Comparison of ENCODE assay signal across 33 cellular contexts in genomic region chr10:129047585-129047984, GRCh38.
DNase-seq lines count a peak whose midpoint lies in the region; ATAC-seq, FAIRE-seq and TF ChIP-seq lines count a peak whose summit lies in the region.
"Had no signal": no experiment of that assay in that cellular context is flagged by ENCODE, and none has a peak within 500 bp of the region (broad histone marks: within the 10 kb centered on the region; RNA-seq: fewer than 3 reads in every experiment).

No MANE protein-coding gene starts in this region.

- POLR2A ChIA-PET in endothelial cell of umbilical vein (lab: Charles Lee), result interaction anchor here (1.0 kb wide), 1 partner anchor 13 kb away, joined by 3 read pairs; no protein-coding TSS in a partner anchor

- H3K9me3 ChIP-seq in endothelial cell of umbilical vein (replicated peaks; ENCODE audit: control insufficient read depth, insufficient read depth, low read length) (no peaks in the 10 kb centered on the region), neural cell (ENCODE audit: low read length) (no peaks in the 10 kb centered on the region)
- H3K9me3 ChIP-seq: A549; BE2C; BLaER1; BLaER1 treated with 17β-estradiol and CSF1 and Interleukin-3, amounts not matched to agents 10 nM and 100 nM; Caco-2 had no signal

- no peak for FAIRE-seq in endothelial cell of umbilical vein (lab: Jason Lieb, UNC)
- FAIRE-seq: A204.1, A549, D721Med had no signal

- BruUV-seq in endothelial cell of umbilical vein (replicated peaks; lab: Mats Ljungman, UMichigan), result no TSS peak

- no peaks in the 10 kb centered on the region for H3F3A ChIP-seq in neural cell (ENCODE audit: insufficient read depth, low read length, poor library complexity, severe bottlenecking)
- no peaks in the 10 kb centered on the region for H3F3A ChIP-seq in GM23338 (replicated peaks; ENCODE audit: low read depth)

- no peak overlapping the region for H3K4me2 ChIP-seq in endothelial cell of umbilical vein (ENCODE audit: insufficient read depth, low read length)
- H3K4me2 ChIP-seq in neural cell (ENCODE audit: low read length), result peak overlapping the region; percentile 7
- H3K4me2 ChIP-seq in GM23338, result no peak overlapping the region
- H3K4me2 ChIP-seq: A549; BLaER1; BLaER1 treated with 17β-estradiol and CSF1 and Interleukin-3, amounts not matched to agents 10 nM and 100 nM had no signal

- ATAC-seq in GM23338, result no peak
- ATAC-seq: A549; CD8-positive, alpha-beta T cell had no signal

- H3K4me1 ChIP-seq in endothelial cell of umbilical vein (ENCODE audit: control insufficient read depth, extremely low read depth, insufficient read depth, low read length) (peaks cover 51% of the 10 kb centered on the region), GM23338 (ENCODE audit: insufficient read depth) (no peaks in the 10 kb centered on the region)
- H3K4me1 ChIP-seq: A549, Caco-2 had no signal

- H3K4me3 ChIP-seq in endothelial cell of umbilical vein (replicated peaks in 1 of 3; ENCODE audit: insufficient read depth in 1 of 3, low read depth in 1 of 3, low read length in 3 of 3) (no peak overlapping the region), neural cell (ENCODE audit: low read length) (peak overlapping the region; percentile 26), GM23338 (no peak overlapping the region)
- H3K4me3 ChIP-seq: A549; BLaER1; BLaER1 treated with 17β-estradiol and CSF1 and Interleukin-3, amounts not matched to agents 10 nM and 100 nM had no signal

- H3K36me3 ChIP-seq in endothelial cell of umbilical vein (ENCODE audit: control insufficient read depth in 2 of 2, extremely low read depth in 1 of 2, insufficient read depth in 2 of 2, low read length in 2 of 2) (no peaks in the 10 kb centered on the region), neural cell (ENCODE audit: insufficient read depth, low read length) (no peaks in the 10 kb centered on the region), GM23338 (ENCODE audit: insufficient read depth) (no peaks in the 10 kb centered on the region)
- H3K36me3 ChIP-seq: BE2C; BLaER1; BLaER1 treated with 17β-estradiol and CSF1 and Interleukin-3, amounts not matched to agents 10 nM and 100 nM had no signal

- no peaks in the 10 kb centered on the region for H3K9me1 ChIP-seq in endothelial cell of umbilical vein (replicated peaks; ENCODE audit: control insufficient read depth, extremely low read depth, insufficient read depth, low read length)

- H3K9me2 ChIP-seq in neural cell (ENCODE audit: insufficient read depth, low read length) (no peaks in the 10 kb centered on the region), GM23338 (ENCODE audit: insufficient read depth) (peaks cover 7% of the 10 kb centered on the region; the same call in 1 of the 2 replicates)

- DNase-seq in endothelial cell of umbilical vein (ENCODE audit: low read depth, low spot score) (no peak), GM23338 (ENCODE audit: low spot score) (no peak)
- no peak for DNase-seq in effector CD8-positive, alpha-beta T cell (lab: John Stamatoyannopoulos, UW)
- DNase-seq: 8988T; ACHN; AML-193; BE2C; C1 segment of cervical spinal cord; Caco-2; Calu3; CD4-positive, alpha-beta memory T cell; CD4-positive, alpha-beta T cell; CD4-positive, CD25-positive, alpha-beta regulatory T cell; CD8-positive, alpha-beta memory T cell; CD8-positive, alpha-beta T cell; COR-L47; DMS 273 treated with DMSO at 0.1 percent for 48 hours; DMS153; DMS53; DMS79; DMS79 treated with DMSO at 0.1 percent for 48 hours; DND-41; EL had no signal

- intact Hi-C loops in endothelial cell of umbilical vein (cut with micrococcal nuclease), result loop anchor here (2.0 kb wide), 1 partner anchor 49 kb away; no protein-coding TSS in a partner anchor

- H2AFZ ChIP-seq in endothelial cell of umbilical vein (ENCODE audit: low read depth, low read length) (no peak overlapping the region), neural cell (ENCODE audit: low read depth, low read length) (no peak overlapping the region), GM23338 (no peak overlapping the region)

- no peak for TF ChIP-seq RAD21 in neural cell (conservative IDR thresholded peaks at IDR 0.05)

- H3K27ac Mint-ChIP-seq in GM23338, result no peak overlapping the region
- H3K27ac Mint-ChIP-seq: B cell; CD14-positive monocyte; CD4-positive, alpha-beta memory T cell; CD4-positive, alpha-beta T cell; CD8-positive, alpha-beta memory T cell; CD8-positive, alpha-beta T cell had no signal

- peaks cover 12% of the 10 kb centered on the region; the same call in 2 of the 3 replicates for H3K4me1 Mint-ChIP-seq in GM23338
- H3K4me1 Mint-ChIP-seq: CD14-positive monocyte had no signal

- H3K27me3 ChIP-seq in endothelial cell of umbilical vein (ENCODE audit: control insufficient read depth in 2 of 2, insufficient read depth in 2 of 2, low read length in 2 of 2) (no peaks in the 10 kb centered on the region), neural cell (ENCODE audit: insufficient read depth, low read depth, low read length) (no peaks in the 10 kb centered on the region), GM23338 (ENCODE audit: insufficient read depth) (no peaks in the 10 kb centered on the region)
- H3K27me3 ChIP-seq: BE2C, BLaER1 had no signal

- dilution Hi-C loops in endothelial cell of umbilical vein (cut with MboI; ENCODE audit: extremely low pct_ligation_motif_present, low sequenced_read_pairs), result no loop called here

- no peaks in the 10 kb centered on the region for H4K20me1 ChIP-seq in endothelial cell of umbilical vein (replicated peaks; ENCODE audit: control insufficient read depth, extremely low read depth, insufficient read depth, low read length)
- H4K20me1 ChIP-seq in neural cell (ENCODE audit: insufficient read depth), result no peaks in the 10 kb centered on the region
- H4K20me1 ChIP-seq in GM23338 (replicated peaks; ENCODE audit: insufficient read depth), result no peaks in the 10 kb centered on the region
- H4K20me1 ChIP-seq: BLaER1; BLaER1 treated with 17β-estradiol and CSF1 and Interleukin-3, amounts not matched to agents 10 nM and 100 nM had no signal

- peak overlapping the region; percentile 100 for H3K27ac ChIP-seq in endothelial cell of umbilical vein (ENCODE audit: insufficient read depth, low read depth, low read length)
- no peak overlapping the region for H3K27ac ChIP-seq in neural cell (ENCODE audit: low read length)
- no peak overlapping the region for H3K27ac ChIP-seq in GM23338 (ENCODE audit: low read depth)
- H3K27ac ChIP-seq: 22Rv1; A549; BLaER1; BLaER1 treated with 17β-estradiol and CSF1 and Interleukin-3, amounts not matched to agents 10 nM and 100 nM; C4-2B had no signal

- H3K36me3 Mint-ChIP-seq in GM23338 (ENCODE audit: low read depth), result no peaks in the 10 kb centered on the region
- H3K36me3 Mint-ChIP-seq: CD14-positive monocyte; CD4-positive, alpha-beta memory T cell; CD8-positive, alpha-beta memory T cell; CD8-positive, alpha-beta T cell had no signal

- H3K9me3 Mint-ChIP-seq in GM23338, result no peaks in the 10 kb centered on the region
- H3K9me3 Mint-ChIP-seq: CD14-positive monocyte; CD4-positive, alpha-beta memory T cell; CD4-positive, alpha-beta T cell; CD8-positive, alpha-beta T cell had no signal

- H3K9ac ChIP-seq in endothelial cell of umbilical vein (replicated peaks; ENCODE audit: extremely low read depth, insufficient read depth, low read length) (no peak overlapping the region), neural cell (ENCODE audit: low read length) (no peak overlapping the region)
- H3K9ac ChIP-seq: BLaER1; BLaER1 treated with 17β-estradiol and CSF1 and Interleukin-3, amounts not matched to agents 10 nM and 100 nM had no signal

- peak; percentile 80 for TF ChIP-seq EP300 in neural cell (conservative IDR thresholded peaks at IDR 0.05; ENCODE audit: poor library complexity, severe bottlenecking)

- TF ChIP-seq CTCF in endothelial cell of umbilical vein (IDR thresholded peaks at IDR 0.05; ENCODE audit: extremely low read depth in 1 of 2, insufficient read depth in 1 of 2, low read depth in 1 of 2, low read length in 2 of 2) (no peak), neural cell (IDR thresholded peaks at IDR 0.05; ENCODE audit: poor library complexity, severe bottlenecking) (no peak), GM23338 (conservative IDR thresholded peaks at IDR 0.05; ENCODE audit: low read depth in 2 of 2) (no peak)

- no peaks in the 10 kb centered on the region for H3K79me2 ChIP-seq in endothelial cell of umbilical vein (ENCODE audit: control insufficient read depth, insufficient read depth, low read length)
- H3K79me2 ChIP-seq in neural cell (replicated peaks; ENCODE audit: insufficient read depth, low read length), result no peaks in the 10 kb centered on the region
- no peaks in the 10 kb centered on the region for H3K79me2 ChIP-seq in GM23338 (replicated peaks; ENCODE audit: insufficient read depth)

- no peak overlapping the region for H3K4me3 Mint-ChIP-seq in GM23338
- H3K4me3 Mint-ChIP-seq: B cell; CD14-positive monocyte; CD4-positive, alpha-beta memory T cell; CD4-positive, alpha-beta T cell; CD4-positive, CD25-positive, alpha-beta regulatory T cell; CD8-positive, alpha-beta memory T cell; CD8-positive, alpha-beta T cell had no signal

- H3K27me3 Mint-ChIP-seq in GM23338 (ENCODE audit: insufficient read depth, low read depth, poor library complexity), result peaks cover 4% of the 10 kb centered on the region

- CTCF ChIA-PET in endothelial cell of umbilical vein (lab: Charles Lee), result interaction anchor here (1.0 kb wide), 1 partner anchor 13 kb away, joined by 6 read pairs; no protein-coding TSS in a partner anchor

- no peak for TF ChIP-seq POLR2A in endothelial cell of umbilical vein (IDR thresholded peaks at IDR 0.05; ENCODE audit: low read depth, low read length)

TF ChIP-seq in endothelial cell of umbilical vein, 7 proteins besides CTCF, POLR2A, EP300 and RAD21 (continues in another document):
- no peak for TF ChIP-seq POLR2AphosphoS5 (IDR thresholded peaks at IDR 0.05; ENCODE audit: insufficient read depth, low read depth, low read length)
- no peak for TF ChIP-seq GATA2 (IDR thresholded peaks at IDR 0.05; ENCODE audit: insufficient read depth, insufficient read length, low read depth, low read length)

TF ChIP-seq in neural cell, 6 proteins besides CTCF, POLR2A, EP300 and RAD21 (continues in another document):
- TF ChIP-seq SMC3 (conservative IDR thresholded peaks at IDR 0.05; ENCODE audit: poor library complexity) (peak; percentile 20), TAF1 (IDR thresholded peaks at IDR 0.05; ENCODE audit: low read depth) (no peak)

TF ChIP-seq in GM23338, 12 proteins besides CTCF, POLR2A, EP300 and RAD21 (continues in another document):
- TF ChIP-seq ZNF331 (CRISPR knock-in tag; IDR thresholded peaks at IDR 0.05; ENCODE audit: low read depth) (no peak), ZNF114 (CRISPR knock-in tag; IDR thresholded peaks at IDR 0.05) (no peak), CREB1 (CRISPR knock-in tag; IDR thresholded peaks at IDR 0.05; ENCODE audit: low read depth) (no peak)
